8 cellular contexts compared by ENCODE assay signal in genomic region chr1:235504494-235505222, GRCh38. TPM values are rescaled to one million over a fixed set of nuclear protein-coding genes. Genes with fewer than 3 reads are reported as not detected.
A peak's percentile ranks its signal among the peaks of the same experiment; 100 is the strongest.
DNase-seq lines count a peak whose midpoint lies in the region; ATAC-seq and TF ChIP-seq lines count a peak whose summit lies in the region.

No MANE protein-coding gene starts in this region.

- peak; percentile 83 for ATAC-seq in HG02763 (IDR thresholded peaks at IDR 0.05; ENCODE audit: unreplicated experiment)
- ATAC-seq in heart left ventricle, result peak; percentile 94 to 96 (median 94)
- ATAC-seq in upper lobe of right lung, result peak; percentile 95

- WGBS in adipose tissue, 3 donors, result 0% methylated on average over 53 to 61 of the region's 61 CpGs
- 0 to 1% (median 0%) methylated on average over 41 to 61 of the region's 61 CpGs for WGBS in heart left ventricle, 4 donors

- peak; percentile 89 for TF ChIP-seq CTCF in GM12874 (IDR thresholded peaks at IDR 0.05; ENCODE audit: insufficient read depth, low read depth, low read length)
- TF ChIP-seq CTCF in heart left ventricle (IDR thresholded peaks at IDR 0.05), result peak; percentile 80 to 100 (median 92)
- peak; percentile 91 for TF ChIP-seq CTCF in upper lobe of right lung (IDR thresholded peaks at IDR 0.05)

- H3K36me3 ChIP-seq in heart left ventricle, result no peaks in the 10 kb centered on the region
- H3K36me3 ChIP-seq in upper lobe of right lung, result no peaks in the 10 kb centered on the region

- peak; percentile 96 to 100 (median 99) for DNase-seq in NCI-H1417 (lab: John Stamatoyannopoulos, UW)
- peak; percentile 84 to 92 for DNase-seq in SW 1271 (lab: John Stamatoyannopoulos, UW)
- DNase-seq in heart left ventricle, result peak; percentile 99 to 100 (median 99)
- DNase-seq in posterior cingulate gyrus, result peak; percentile 97 to 100 (median 99)
- peak; percentile 100 for DNase-seq in upper lobe of right lung

- intact Hi-C loops in heart left ventricle (cut with DNase I) (loop anchor here in 4 of 10 donors (5.0 to 10.0 kb wide), 5 partner anchors 177 to 780 kb away; partner anchors contain the start of genes LYST (in 2 of the 4), ARID4B (in 1 of the 4), ERO1B (in 1 of the 4) and GGPS1 (in 1 of the 4)), posterior cingulate gyrus (cut with DNase I) (loop anchor here (5.0 to 10.0 kb wide), 4 partner anchors 177 to 360 kb away; partner anchors contain the start of genes ARID4B, GGPS1, LYST and RBM34), upper lobe of right lung (cut with DNase I) (no loop called here)

- H3K4me1 ChIP-seq in heart left ventricle (peaks cover 0 to 32% (median 16%) of the 10 kb centered on the region in 12 donors), upper lobe of right lung (peaks cover 12% of the 10 kb centered on the region)

- peak overlapping the region; percentile 97 for H3K27ac ChIP-seq in adipose tissue (ENCODE audit: low read depth, low read length)
- H3K27ac ChIP-seq in heart left ventricle, result peak overlapping the region; percentile 92 to 99 (median 98)
- peak overlapping the region; percentile 96 for H3K27ac ChIP-seq in upper lobe of right lung

- H3K9me3 ChIP-seq in heart left ventricle (no peaks in the 10 kb centered on the region), upper lobe of right lung (no peaks in the 10 kb centered on the region)

- H3K4me3 ChIP-seq in heart left ventricle (peak overlapping the region; percentile 58 to 96 (median 83)), upper lobe of right lung (peak overlapping the region; percentile 70)

- H3K27me3 ChIP-seq in heart left ventricle, result no peaks in the 10 kb centered on the region
- no peaks in the 10 kb centered on the region for H3K27me3 ChIP-seq in upper lobe of right lung

- TF ChIP-seq POLR2A in heart left ventricle (IDR thresholded peaks at IDR 0.05), result peak; percentile 6 to 61

RNA-seq across cellular contexts. Expression of gene B3GALNT2, which starts 0.4 kb away (rescaled TPM):
- polyA plus RNA-seq in adipose tissue (10 to 100 TPM in 1 of 3 donors, 1 to 10 TPM in 2; 3.1 to 17.7 (median 7.9) TPM), heart left ventricle (10 to 100 TPM in 1 of 2 donors, 1 to 10 TPM in 1; 5.4 to 13.0 TPM)
- total RNA-seq in heart left ventricle (10 to 100 TPM; 18.3 to 25.9 (median 20.9) TPM), upper lobe of right lung (20.1 TPM)

Comparison
In these comparisons a context has a peak if more than half of its experiments do, and no peak if none do; other contexts are left out.
1. Peak in every context shown above with its lines: DNase-seq, ATAC-seq, H3K4me3 ChIP-seq and H3K27ac ChIP-seq.